Comparison of ENCODE assay signal across 16 cellular contexts in genomic region chr5:113164016-113164415, GRCh38.
"Had no signal": no experiment of that assay in that cellular context is flagged by ENCODE, and none has a peak within 500 bp of the region (broad histone marks: within the 10 kb centered on the region; RNA-seq: fewer than 3 reads in every experiment).

No MANE protein-coding gene starts in this region.

- DNase-seq: activated CD4-positive, alpha-beta T cell treated with anti-CD3 and anti-CD28 coated beads for 48 hours; activated CD4-positive, alpha-beta T cell treated with anti-CD3 and anti-CD28 coated beads, Interleukin-2, amount 50 U/mL, for 48 hours; activated CD8-positive, alpha-beta memory T cell treated with anti-CD3 and anti-CD28 coated beads for 24 hours; activated effector memory CD4-positive, alpha-beta T cell treated with anti-CD3 and anti-CD28 coated beads, Interleukin-2, amount 50 U/mL, for 16 hours; activated naive CD4-positive, alpha-beta T cell treated with anti-CD3 and anti-CD28 coated beads for 36 hours; activated naive CD8-positive, alpha-beta T cell treated with anti-CD3 and anti-CD28 coated beads for 36 hours; activated T-cell treated with anti-CD3 and anti-CD28 coated beads, Interleukin-2, amount 50 U/mL, for 1 hour; adrenal gland; gastrocnemius medialis; glutamatergic neuron; right lobe of liver; stimulated activated CD4-positive, alpha-beta T cell treated with anti-CD3 and anti-CD28 coated beads, Interleukin-2, amount 100 ng/mL, for 48 hours; stimulated activated naive CD8-positive, alpha-beta T cell treated with anti-CD3 and anti-CD28 coated beads, Interleukin-15, Interleukin-2, amounts not matched to agents 100 U/mL and 50 U/mL, for 24 hours; testis; transverse colon had no signal

- ATAC-seq: activated CD4-positive, CD25-positive, alpha-beta regulatory T cell treated with anti-CD3 and anti-CD28 coated beads, Interleukin-2, amount 50 U/mL, for 24 hours; gastrocnemius medialis; stimulated activated naive CD8-positive, alpha-beta T cell treated with anti-CD3 and anti-CD28 coated beads, Interleukin-15, Interleukin-2, amounts not matched to agents 100 U/mL and 50 U/mL, for 24 hours had no signal
